In genomic region chr17:32342603-32343325, GRCh38 we compare ENCODE assay signal across 8 cellular contexts. TPM values are rescaled to one million over a fixed set of nuclear protein-coding genes. Genes with fewer than 3 reads are reported as not detected.
DNase-seq lines count a peak whose midpoint lies in the region; ATAC-seq and TF ChIP-seq lines count a peak whose summit lies in the region.

No MANE protein-coding gene starts in this region.

- peak overlapping the region; percentile 77 for H3K4me3 ChIP-seq in WERI-Rb-1 (ENCODE audit: low read depth, low read length)
- peak overlapping the region; percentile 72 for H3K4me3 ChIP-seq in right cardiac atrium (ENCODE audit: low read length)

- DNase-seq in NCI-H146 (lab: John Stamatoyannopoulos, UW) (peak; percentile 29), NCI-H146 treated with DMSO at 0.1 percent for 48 hours (lab: John Stamatoyannopoulos, UW; ENCODE audit: unreplicated experiment) (no peak), WERI-Rb-1 (no peak), right cardiac atrium (no peak), pons (ENCODE audit: low spot score) (no peak), G401 (ENCODE audit: low spot score) (no peak)
- no peak for DNase-seq in stimulated activated naive CD8-positive, alpha-beta T cell treated with anti-CD3 and anti-CD28 coated beads, Interleukin-15, amount 100 ng/mL, for 72 hours
- no peak for DNase-seq in effector CD8-positive, alpha-beta T cell (lab: John Stamatoyannopoulos, UW)

- TF ChIP-seq CTCF in WERI-Rb-1 (IDR thresholded peaks at IDR 0.05; ENCODE audit: low read depth, low read length), result no peak

- H3K27ac ChIP-seq in WERI-Rb-1 (no peak overlapping the region), right cardiac atrium (ENCODE audit: low read length) (no peak overlapping the region)

- no peak for ATAC-seq in right cardiac atrium
- no peak for ATAC-seq in stimulated activated naive CD8-positive, alpha-beta T cell treated with anti-CD3 and anti-CD28 coated beads, Interleukin-15, amount 100 ng/mL, for 72 hours

- in situ Hi-C loops in G401 (cut with HindIII; ENCODE audit: low sequenced_read_pairs), result no loop called here

- no peaks in the 10 kb centered on the region for H3K9me3 Mint-ChIP-seq in stimulated activated naive CD8-positive, alpha-beta T cell treated with anti-CD3 and anti-CD28 coated beads, Interleukin-15, amount 100 ng/mL, for 72 hours

- H3K27me3 Mint-ChIP-seq in stimulated activated naive CD8-positive, alpha-beta T cell treated with anti-CD3 and anti-CD28 coated beads, Interleukin-15, amount 100 ng/mL, for 72 hours, result no peaks in the 10 kb centered on the region

- H3K27me3 ChIP-seq in WERI-Rb-1 (ENCODE audit: insufficient read depth, low read depth, severe bottlenecking) (no peaks in the 10 kb centered on the region), right cardiac atrium (ENCODE audit: control insufficient read depth, insufficient read depth) (no peaks in the 10 kb centered on the region)

- H3K36me3 ChIP-seq in WERI-Rb-1, result peaks cover 20% of the 10 kb centered on the region

- WGBS in right cardiac atrium, result 62% methylated on average over 14 of the region's 14 CpGs

- H3K9me3 ChIP-seq in WERI-Rb-1 (ENCODE audit: severe bottlenecking), result no peaks in the 10 kb centered on the region
- no peaks in the 10 kb centered on the region for H3K9me3 ChIP-seq in right cardiac atrium (ENCODE audit: control insufficient read depth, low read length)

- H3K4me1 Mint-ChIP-seq in stimulated activated naive CD8-positive, alpha-beta T cell treated with anti-CD3 and anti-CD28 coated beads, Interleukin-15, amount 100 ng/mL, for 72 hours, result peaks cover 33% of the 10 kb centered on the region

- H3K27ac Mint-ChIP-seq in stimulated activated naive CD8-positive, alpha-beta T cell treated with anti-CD3 and anti-CD28 coated beads, Interleukin-15, amount 100 ng/mL, for 72 hours, result peak overlapping the region; percentile 91 to 92

- intact Hi-C loops in right cardiac atrium (cut with DNase I), result no loop called here

- H3K4me1 ChIP-seq in right cardiac atrium (ENCODE audit: control insufficient read depth, insufficient read depth, low read length), result peaks cover 3% of the 10 kb centered on the region

- H3K4me3 Mint-ChIP-seq in stimulated activated naive CD8-positive, alpha-beta T cell treated with anti-CD3 and anti-CD28 coated beads, Interleukin-15, amount 100 ng/mL, for 72 hours, result peak overlapping the region; percentile 93 to 95

RNA-seq across cellular contexts. Expression of gene C17orf75, which starts 0.8 kb away (rescaled TPM):
- 10 to 100 TPM; 16.4 to 19.0 (median 16.9) TPM for total RNA-seq in right cardiac atrium
- 18.0 TPM for polyA plus RNA-seq in right cardiac atrium
- 25.7 and 27.9 TPM in 2 replicates for total RNA-seq in G401 (2014; rRNA removed; shearing (Covaris generic))

RNA-seq across cellular contexts. Expression of gene ZNF207, which starts 7.2 kb away (rescaled TPM):
- total RNA-seq in right cardiac atrium, result 10 to 100 TPM; 77.6 to 94.4 (median 80.9) TPM
- polyA plus RNA-seq in right cardiac atrium, result 54.7 TPM
- total RNA-seq in G401 (2014; rRNA removed; shearing (Covaris generic)), result 128 and 171 TPM in 2 replicates
